Comparison of ENCODE assay signal across 19 cellular contexts in genomic region chr5:8633259-8633658, GRCh38.
"Had no signal": no experiment of that assay in that cellular context is flagged by ENCODE, and none has a peak within 500 bp of the region (broad histone marks: within the 10 kb centered on the region; RNA-seq: fewer than 3 reads in every experiment).

No MANE protein-coding gene starts in this region.

- DNase-seq: activated CD4-positive, alpha-beta memory T cell treated with anti-CD3 and anti-CD28 coated beads, Interleukin-2, amount 10 ng/mL, durations not matched to agents 7 days and 5 days; activated CD4-positive, alpha-beta T cell treated with anti-CD3 and anti-CD28 coated beads for 36 hours; activated gamma-delta T cell treated with Interleukin-2 at 50 U/mL for 16 hours; activated naive CD8-positive, alpha-beta T cell treated with anti-CD3 and anti-CD28 coated beads for 36 hours; activated T-cell treated with anti-CD3 and anti-CD28 coated beads, Interleukin-2, amount 50 U/mL, for 72 hours; cortex of kidney; effector CD4-positive, alpha-beta T cell; glutamatergic neuron; left ventricle myocardium superior; occipital lobe; right cardiac atrium; small intestine; stimulated activated CD4-positive, alpha-beta T cell treated with anti-CD3 and anti-CD28 coated beads, Interleukin-4, amount 100 ng/mL, for 4 hours; stimulated activated CD8-positive, alpha-beta memory T cell treated with anti-CD3 and anti-CD28 coated beads, Interleukin-4, amount 100 ng/mL, for 48 hours; stimulated activated naive CD4-positive, alpha-beta T cell treated with Interleukin-2 at 50 U/mL for 16 hours; substantia nigra; T-helper 17 cell had no signal

- H3K9me3 ChIP-seq: prostate gland, tibial nerve had no signal

- H3K36me3 ChIP-seq: prostate gland, tibial nerve had no signal

- H3K27ac ChIP-seq: prostate gland, tibial nerve had no signal

- H3K4me3 ChIP-seq: prostate gland, tibial nerve had no signal

- H3K27me3 ChIP-seq: tibial nerve had no signal

- H3K4me1 ChIP-seq: prostate gland, tibial nerve had no signal
